34 cellular contexts compared by ENCODE assay signal in genomic region chr13:79149210-79149609, GRCh38.
"Had no signal": no experiment of that assay in that cellular context is flagged by ENCODE, and none has a peak within 500 bp of the region (broad histone marks: within the 10 kb centered on the region; RNA-seq: fewer than 3 reads in every experiment).

No MANE protein-coding gene starts in this region.

- H3K36me3 ChIP-seq: MG63 had no signal

- H3K4me2 ChIP-seq: KMS-11 had no signal

- H3K9ac ChIP-seq: KMS-11 had no signal

- H3K27ac ChIP-seq: KMS-11 had no signal

- H3K27me3 ChIP-seq: MG63 had no signal

- H3K4me3 ChIP-seq: MG63 had no signal

- DNase-seq: Karpas-422, Kasumi-1, MG63, MM.1S, MV-4-11, NCI-H1048, NCI-H1092, NCI-H1092 treated with DMSO at 0.1 percent for 48 hours, NCI-H1105, NCI-H1105 treated with DMSO at 0.1 percent for 48 hours, NCI-H1417, NCI-H1417 treated with DMSO at 0.1 percent for 48 hours, NCI-H1436, NCI-H1436 treated with DMSO at 0.1 percent for 48 hours, NCI-H146, NCI-H1694, NCI-H1694 treated with DMSO at 0.1 percent for 48 hours, NCI-H187, NCI-H187 treated with DMSO at 0.1 percent for 48 hours, NCI-H1930, NCI-H2029, NCI-H2029 treated with DMSO at 0.1 percent for 48 hours, NCI-H2081, NCI-H2081 treated with DMSO at 0.1 percent for 48 hours, NCI-H2107, NCI-H2171, NCI-H2171 treated with DMSO at 0.1 percent for 48 hours, NCI-H2227 treated with DMSO at 0.1 percent for 48 hours, NCI-H226, NCI-H345, NCI-H446, NCI-H446 treated with DMSO at 0.1 percent for 48 hours, NCI-H510A had no signal

- H3K9me3 ChIP-seq: MG63 had no signal
